ENCODE assay signal across 17 cellular contexts in the genomic region with DNA sequence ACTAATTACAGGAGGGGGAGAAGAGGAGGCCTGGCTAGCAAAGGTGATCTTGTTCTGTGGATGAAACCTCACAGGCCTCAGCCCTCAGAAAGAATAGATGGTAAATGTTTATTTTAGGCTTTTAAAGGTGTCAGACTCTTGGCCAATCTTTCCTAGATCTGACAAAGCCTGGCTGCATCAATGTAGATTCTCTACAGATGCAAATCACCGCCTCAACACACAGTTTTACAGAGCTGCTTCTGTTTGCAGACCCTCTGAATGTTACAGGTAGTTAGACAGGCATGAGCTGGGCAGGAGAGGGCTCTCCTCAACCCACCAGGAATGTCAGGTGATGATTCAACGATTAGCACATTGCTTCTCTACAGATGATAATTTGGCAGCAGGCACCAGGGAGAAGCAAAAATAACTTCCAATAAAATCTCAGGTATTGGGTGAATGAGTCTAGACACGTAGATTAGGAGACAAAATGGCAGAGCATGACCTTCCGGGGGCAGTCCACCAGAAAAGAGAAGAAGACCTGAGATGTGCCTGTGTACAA.
DNase-seq lines count a peak whose midpoint lies in the region; ATAC-seq and TF ChIP-seq lines count a peak whose summit lies in the region.
"Had no signal": no experiment of that assay in that cellular context is flagged by ENCODE, and none has a peak within 500 bp of the region (broad histone marks: within the 10 kb centered on the region; RNA-seq: fewer than 3 reads in every experiment).

No MANE protein-coding gene starts in this region.

- CTCF ChIA-PET in MCF 10A (lab: Yijun Ruan, JAX) (interaction anchor here (0.7 kb wide), 1 partner anchor 78 kb away, joined by 3 read pairs; no protein-coding TSS in a partner anchor), PC-3 (lab: Charles Lee) (no interaction called here)

- H3F3A ChIP-seq in PC-3 (ENCODE audit: low read length, unreplicated experiment): no peaks in the 10 kb centered on the region

- WGBS in mesenchymal stem cell: 96% methylated on average over 4 of the region's 4 CpGs
- WGBS in upper lobe of left lung, 2 donors: 84 to 90% methylated on average over 3 to 4 of the region's 4 CpGs

- peaks cover 0 to 8% of the 10 kb centered on the region in 2 donors for H3K9me3 ChIP-seq in breast epithelium
- no peaks in the 10 kb centered on the region for H3K9me3 ChIP-seq in mesenchymal stem cell (ENCODE audit: control insufficient read depth, low read length)
- H3K9me3 ChIP-seq in upper lobe of left lung: peaks cover 0 to 5% (median 0%) of the 10 kb centered on the region in 4 donors
- H3K9me3 ChIP-seq in PC-3 (ENCODE audit: low read length): no peaks in the 10 kb centered on the region

- H3K27me3 ChIP-seq in breast epithelium (no peaks in the 10 kb centered on the region), mesenchymal stem cell (ENCODE audit: control insufficient read depth in 1 of 2, insufficient read depth in 1 of 2, low read length in 2 of 2) (no peaks in the 10 kb centered on the region), upper lobe of left lung (no peaks in the 10 kb centered on the region), PC-3 (ENCODE audit: low read length) (no peaks in the 10 kb centered on the region)
- H3K27me3 ChIP-seq: BLaER1 had no signal

- no peaks in the 10 kb centered on the region for H3K79me2 ChIP-seq in PC-3 (ENCODE audit: low read length)

- H3K27me3 Mint-ChIP-seq in MCF 10A (ENCODE audit: insufficient read depth, unreplicated experiment): no peaks in the 10 kb centered on the region

- TF ChIP-seq EP300 in upper lobe of left lung (IDR thresholded peaks at IDR 0.05): no peak

- TF ChIP-seq CTCF in MCF 10A (IDR thresholded peaks at IDR 0.05; ENCODE audit: unreplicated experiment) (no peak), breast epithelium (IDR thresholded peaks at IDR 0.05) (no peak), upper lobe of left lung (IDR thresholded peaks at IDR 0.05) (no peak), PC-3 (conservative IDR thresholded peaks at IDR 0.05; ENCODE audit: low read depth, low read length) (no peak)

- peaks cover 6% of the 10 kb centered on the region for H3K4me1 Mint-ChIP-seq in MCF 10A (ENCODE audit: insufficient read depth, unreplicated experiment)

- H3K36me3 ChIP-seq in breast epithelium (no peaks in the 10 kb centered on the region), mesenchymal stem cell (ENCODE audit: control insufficient read depth in 1 of 2, insufficient read depth in 2 of 2, low read depth in 1 of 2, low read length in 2 of 2) (no peaks in the 10 kb centered on the region), upper lobe of left lung (no peaks in the 10 kb centered on the region), PC-3 (ENCODE audit: low read depth, low read length) (no peaks in the 10 kb centered on the region)
- H3K36me3 ChIP-seq: BLaER1 had no signal

- DNase-seq in MCF 10A (ENCODE audit: unreplicated experiment): peak; percentile 8
- no peak for DNase-seq in breast epithelium (ENCODE audit: low spot score in 2 of 2)
- DNase-seq in epithelial cell of prostate (ENCODE audit: low read depth, low spot score): no peak
- no peak for DNase-seq in mesenchymal stem cell
- DNase-seq in upper lobe of left lung: no peak
- DNase-seq in 8988T: no peak
- no peak for DNase-seq in PC-3
- DNase-seq: CD4-positive, alpha-beta memory T cell; DMS153; DMS79; GDM1; HFFc6 had no signal

- H3K14ac ChIP-seq in mesenchymal stem cell (ENCODE audit: low read length in 2 of 2): no peak overlapping the region

- ATAC-seq in upper lobe of left lung (ENCODE audit: low FRiP score in 2 of 2): no peak
- no peak for ATAC-seq in PC-3
- ATAC-seq: HCT116 had no signal

- H3K9me2 ChIP-seq in PC-3 (replicated peaks; ENCODE audit: low read length): no peaks in the 10 kb centered on the region

- H3K23ac ChIP-seq in mesenchymal stem cell (ENCODE audit: low read length in 2 of 2): no peak overlapping the region

- no peak overlapping the region for H2BK15ac ChIP-seq in mesenchymal stem cell (ENCODE audit: low read depth, poor library complexity, severe bottlenecking)

- H4K20me1 ChIP-seq in PC-3 (ENCODE audit: low read length): no peaks in the 10 kb centered on the region
- H4K20me1 ChIP-seq: BLaER1 had no signal

- POLR2A ChIA-PET in MCF 10A (lab: Yijun Ruan, JAX): no interaction called here
- POLR2A ChIA-PET in PC-3 (lab: Charles Lee; ENCODE audit: unreplicated experiment): no interaction called here

- H2AK5ac ChIP-seq in mesenchymal stem cell (ENCODE audit: low read length, severe bottlenecking): peak overlapping the region; percentile 26

- H3K27ac Mint-ChIP-seq in MCF 10A (ENCODE audit: low read depth, unreplicated experiment): no peak overlapping the region
- H3K27ac Mint-ChIP-seq: CD14-positive monocyte; CD4-positive, alpha-beta memory T cell; HFFc6 had no signal

- H3K9ac ChIP-seq in mesenchymal stem cell (ENCODE audit: low read length): no peak overlapping the region
- no peak overlapping the region for H3K9ac ChIP-seq in PC-3 (ENCODE audit: low read length)
- H3K9ac ChIP-seq: BLaER1 had no signal

- no peaks in the 10 kb centered on the region for H3K79me1 ChIP-seq in mesenchymal stem cell (replicated peaks; ENCODE audit: low read length, poor library complexity, severe bottlenecking)

- H3K4ac ChIP-seq in mesenchymal stem cell (ENCODE audit: low read depth in 1 of 2, low read length in 2 of 2): no peak overlapping the region

- H3K27ac ChIP-seq in breast epithelium (no peak overlapping the region), epithelial cell of prostate (peak overlapping the region; percentile 34), mesenchymal stem cell (ENCODE audit: low read length, poor library complexity, severe bottlenecking) (no peak overlapping the region), upper lobe of left lung (no peak overlapping the region), PC-3 (ENCODE audit: low read length) (no peak overlapping the region)
- H3K27ac ChIP-seq: 22Rv1, BLaER1, HL-60 had no signal

- BruUV-seq in MCF 10A (replicated peaks; lab: Mats Ljungman, UMichigan): no TSS peak
- no TSS peak for BruUV-seq in PC-3 (replicated peaks; lab: Mats Ljungman, UMichigan)

- H2AFZ ChIP-seq in mesenchymal stem cell (ENCODE audit: low read depth, low read length) (no peak overlapping the region), PC-3 (ENCODE audit: low read length) (no peak overlapping the region)

- no peak overlapping the region for H3K4me3 Mint-ChIP-seq in MCF 10A (ENCODE audit: unreplicated experiment)
- H3K4me3 Mint-ChIP-seq: CD14-positive monocyte; CD4-positive, alpha-beta memory T cell; HFFc6 had no signal

- H3K4me2 ChIP-seq in mesenchymal stem cell (ENCODE audit: low read length, poor library complexity, severe bottlenecking) (no peak overlapping the region), PC-3 (ENCODE audit: low read length) (no peak overlapping the region)
- H3K4me2 ChIP-seq: BLaER1 had no signal

- no peak overlapping the region for H2BK120ac ChIP-seq in mesenchymal stem cell (ENCODE audit: low read depth, low read length)

- H2BK5ac ChIP-seq in mesenchymal stem cell (ENCODE audit: low read depth, low read length, poor library complexity, severe bottlenecking): no peak overlapping the region

- no peaks in the 10 kb centered on the region for H3K9me3 Mint-ChIP-seq in MCF 10A (ENCODE audit: unreplicated experiment)
- H3K9me3 Mint-ChIP-seq: HFFc6 had no signal

- no peak overlapping the region for H4K8ac ChIP-seq in mesenchymal stem cell (ENCODE audit: low read length)

- H3K4me3 ChIP-seq in breast epithelium: no peak overlapping the region
- H3K4me3 ChIP-seq in mesenchymal stem cell (ENCODE audit: insufficient read depth in 1 of 2, low read depth in 1 of 2, low read length in 2 of 2): no peak overlapping the region
- H3K4me3 ChIP-seq in upper lobe of left lung: no peak overlapping the region
- H3K4me3 ChIP-seq in PC-3 (ENCODE audit: low read length): no peak overlapping the region
- H3K4me3 ChIP-seq: BLaER1 had no signal

- no peak overlapping the region for H4K91ac ChIP-seq in mesenchymal stem cell (ENCODE audit: low read length)

- H2BK12ac ChIP-seq in mesenchymal stem cell (ENCODE audit: low read length in 2 of 2): no peak overlapping the region

- H3K4me1 ChIP-seq in breast epithelium (no peaks in the 10 kb centered on the region), mesenchymal stem cell (ENCODE audit: control insufficient read depth, insufficient read depth, low read depth, low read length) (peaks cover 7% of the 10 kb centered on the region), upper lobe of left lung (no peaks in the 10 kb centered on the region), PC-3 (ENCODE audit: insufficient read depth, low read length) (peaks cover 6% of the 10 kb centered on the region; the same call in 1 of the 2 replicates)

- intact Hi-C loops in MCF 10A (cut with micrococcal nuclease) (no loop called here), breast epithelium (cut with DNase I; ENCODE audit: low total_unique reads) (no loop called here), PC-3 (cut with micrococcal nuclease) (no loop called here)

- TF ChIP-seq POLR2A in breast epithelium (IDR thresholded peaks at IDR 0.05): no peak
- TF ChIP-seq POLR2A in upper lobe of left lung (IDR thresholded peaks at IDR 0.05): no peak

- no peaks in the 10 kb centered on the region for H3K36me3 Mint-ChIP-seq in MCF 10A (ENCODE audit: insufficient read depth, unreplicated experiment)
- H3K36me3 Mint-ChIP-seq: CD14-positive monocyte; CD4-positive, alpha-beta memory T cell had no signal

- no peak overlapping the region for H3K18ac ChIP-seq in mesenchymal stem cell (ENCODE audit: low read depth in 1 of 2, low read length in 2 of 2)
